ENCODE assay signal across 1 cellular context in the genomic region with DNA sequence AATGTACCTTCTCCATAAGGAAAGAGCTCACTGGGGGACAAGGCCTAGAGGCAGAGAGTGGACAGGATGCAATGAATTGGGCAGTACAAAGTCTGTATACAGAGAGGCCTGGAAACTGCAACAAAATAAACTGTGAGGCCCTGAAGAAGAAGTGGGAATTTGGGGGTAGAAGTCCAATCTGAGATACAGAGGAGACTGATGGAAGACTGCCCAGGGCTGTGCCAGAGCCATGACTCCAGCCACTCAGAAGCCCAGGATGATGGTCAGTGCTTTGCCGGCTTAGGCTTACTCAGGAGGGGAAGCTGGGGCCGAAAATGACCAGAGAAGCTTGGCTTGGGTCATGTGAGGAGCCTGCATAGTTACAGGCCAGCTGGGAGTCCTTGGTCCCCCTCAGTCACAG.
TF ChIP-seq lines count a peak whose summit lies in the region.

No MANE protein-coding gene starts in this region.

TF ChIP-seq in K562, 482 proteins besides CTCF, POLR2A, EP300 and RAD21 (continued from another document):
- no peak for TF ChIP-seq MGA (IDR thresholded peaks at IDR 0.05)
- no peak for TF ChIP-seq FOXK1 (CRISPR knock-in tag; IDR thresholded peaks at IDR 0.05; ENCODE audit: borderline replicate concordance)
